ENCODE assay signal across 1 cellular context in the genomic region with DNA sequence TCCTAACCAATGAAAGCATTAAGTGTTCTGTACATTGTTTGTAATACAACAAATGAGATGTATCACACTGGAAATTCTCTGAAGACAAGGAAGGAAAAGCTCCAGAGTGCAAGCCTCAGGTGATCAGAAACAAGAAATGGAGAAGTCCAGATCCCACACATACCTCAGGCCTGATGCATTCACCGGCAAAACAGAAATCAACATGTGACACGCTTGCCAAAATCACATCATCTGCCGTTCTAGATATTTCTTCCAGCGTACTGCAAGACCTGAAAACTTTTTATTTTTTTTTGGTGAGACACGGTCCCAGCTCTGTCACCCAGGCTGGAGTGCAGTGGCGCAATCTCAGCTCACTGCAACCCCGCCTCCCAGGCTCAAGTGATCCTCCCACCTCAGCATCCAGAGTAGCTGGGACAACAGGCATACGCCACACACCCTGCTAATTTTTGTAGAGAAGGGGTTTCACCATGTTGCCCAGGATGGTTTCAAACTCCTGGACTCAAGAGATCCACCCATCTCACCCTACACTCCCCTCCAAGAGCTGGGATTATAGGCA.
TF ChIP-seq lines count a peak whose summit lies in the region.

No MANE protein-coding gene starts in this region.

TF ChIP-seq in GM23338, 12 proteins besides CTCF, POLR2A, EP300 and RAD21 (continued from another document):
- TF ChIP-seq, protein P1, sequence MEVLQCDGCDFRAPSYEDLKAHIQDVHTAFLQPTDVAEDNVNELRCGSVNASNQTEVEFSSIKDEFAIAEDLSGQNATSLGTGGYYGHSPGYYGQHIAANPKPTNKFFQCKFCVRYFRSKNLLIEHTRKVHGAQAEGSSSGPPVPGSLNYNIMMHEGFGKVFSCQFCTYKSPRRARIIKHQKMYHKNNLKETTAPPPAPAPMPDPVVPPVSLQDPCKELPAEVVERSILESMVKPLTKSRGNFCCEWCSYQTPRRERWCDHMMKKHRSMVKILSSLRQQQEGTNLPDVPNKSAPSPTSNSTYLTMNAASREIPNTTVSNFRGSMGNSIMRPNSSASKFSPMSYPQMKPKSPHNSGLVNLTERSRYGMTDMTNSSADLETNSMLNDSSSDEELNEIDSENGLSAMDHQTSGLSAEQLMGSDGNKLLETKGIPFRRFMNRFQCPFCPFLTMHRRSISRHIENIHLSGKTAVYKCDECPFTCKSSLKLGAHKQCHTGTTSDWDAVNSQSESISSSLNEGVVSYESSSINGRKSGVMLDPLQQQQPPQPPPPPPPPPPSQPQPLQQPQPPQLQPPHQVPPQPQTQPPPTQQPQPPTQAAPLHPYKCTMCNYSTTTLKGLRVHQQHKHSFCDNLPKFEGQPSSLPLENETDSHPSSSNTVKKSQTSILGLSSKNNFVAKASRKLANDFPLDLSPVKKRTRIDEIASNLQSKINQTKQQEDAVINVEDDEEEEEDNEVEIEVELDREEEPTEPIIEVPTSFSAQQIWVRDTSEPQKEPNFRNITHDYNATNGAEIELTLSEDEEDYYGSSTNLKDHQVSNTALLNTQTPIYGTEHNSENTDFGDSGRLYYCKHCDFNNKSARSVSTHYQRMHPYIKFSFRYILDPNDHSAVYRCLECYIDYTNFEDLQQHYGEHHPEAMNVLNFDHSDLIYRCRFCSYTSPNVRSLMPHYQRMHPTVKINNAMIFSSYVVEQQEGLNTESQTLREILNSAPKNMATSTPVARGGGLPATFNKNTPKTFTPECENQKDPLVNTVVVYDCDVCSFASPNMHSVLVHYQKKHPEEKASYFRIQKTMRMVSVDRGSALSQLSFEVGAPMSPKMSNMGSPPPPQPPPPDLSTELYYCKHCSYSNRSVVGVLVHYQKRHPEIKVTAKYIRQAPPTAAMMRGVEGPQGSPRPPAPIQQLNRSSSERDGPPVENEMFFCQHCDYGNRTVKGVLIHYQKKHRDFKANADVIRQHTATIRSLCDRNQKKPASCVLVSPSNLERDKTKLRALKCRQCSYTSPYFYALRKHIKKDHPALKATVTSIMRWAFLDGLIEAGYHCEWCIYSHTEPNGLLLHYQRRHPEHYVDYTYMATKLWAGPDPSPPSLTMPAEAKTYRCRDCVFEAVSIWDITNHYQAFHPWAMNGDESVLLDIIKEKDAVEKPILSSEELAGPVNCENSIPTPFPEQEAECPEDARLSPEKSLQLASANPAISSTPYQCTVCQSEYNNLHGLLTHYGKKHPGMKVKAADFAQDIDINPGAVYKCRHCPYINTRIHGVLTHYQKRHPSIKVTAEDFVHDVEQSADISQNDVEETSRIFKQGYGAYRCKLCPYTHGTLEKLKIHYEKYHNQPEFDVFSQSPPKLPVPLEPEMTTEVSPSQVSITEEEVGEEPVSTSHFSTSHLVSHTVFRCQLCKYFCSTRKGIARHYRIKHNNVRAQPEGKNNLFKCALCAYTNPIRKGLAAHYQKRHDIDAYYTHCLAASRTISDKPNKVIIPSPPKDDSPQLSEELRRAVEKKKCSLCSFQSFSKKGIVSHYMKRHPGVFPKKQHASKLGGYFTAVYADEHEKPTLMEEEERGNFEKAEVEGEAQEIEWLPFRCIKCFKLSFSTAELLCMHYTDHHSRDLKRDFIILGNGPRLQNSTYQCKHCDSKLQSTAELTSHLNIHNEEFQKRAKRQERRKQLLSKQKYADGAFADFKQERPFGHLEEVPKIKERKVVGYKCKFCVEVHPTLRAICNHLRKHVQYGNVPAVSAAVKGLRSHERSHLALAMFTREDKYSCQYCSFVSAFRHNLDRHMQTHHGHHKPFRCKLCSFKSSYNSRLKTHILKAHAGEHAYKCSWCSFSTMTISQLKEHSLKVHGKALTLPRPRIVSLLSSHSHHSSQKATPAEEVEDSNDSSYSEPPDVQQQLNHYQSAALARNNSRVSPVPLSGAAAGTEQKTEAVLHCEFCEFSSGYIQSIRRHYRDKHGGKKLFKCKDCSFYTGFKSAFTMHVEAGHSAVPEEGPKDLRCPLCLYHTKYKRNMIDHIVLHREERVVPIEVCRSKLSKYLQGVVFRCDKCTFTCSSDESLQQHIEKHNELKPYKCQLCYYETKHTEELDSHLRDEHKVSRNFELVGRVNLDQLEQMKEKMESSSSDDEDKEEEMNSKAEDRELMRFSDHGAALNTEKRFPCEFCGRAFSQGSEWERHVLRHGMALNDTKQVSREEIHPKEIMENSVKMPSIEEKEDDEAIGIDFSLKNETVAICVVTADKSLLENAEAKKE (CRISPR knock-in tag; IDR thresholded peaks at IDR 0.05): no peak
- TF ChIP-seq EZH2 (IDR thresholded peaks at IDR 0.05; ENCODE audit: low read depth, unreplicated experiment): no peak
- TF ChIP-seq, protein P2, sequence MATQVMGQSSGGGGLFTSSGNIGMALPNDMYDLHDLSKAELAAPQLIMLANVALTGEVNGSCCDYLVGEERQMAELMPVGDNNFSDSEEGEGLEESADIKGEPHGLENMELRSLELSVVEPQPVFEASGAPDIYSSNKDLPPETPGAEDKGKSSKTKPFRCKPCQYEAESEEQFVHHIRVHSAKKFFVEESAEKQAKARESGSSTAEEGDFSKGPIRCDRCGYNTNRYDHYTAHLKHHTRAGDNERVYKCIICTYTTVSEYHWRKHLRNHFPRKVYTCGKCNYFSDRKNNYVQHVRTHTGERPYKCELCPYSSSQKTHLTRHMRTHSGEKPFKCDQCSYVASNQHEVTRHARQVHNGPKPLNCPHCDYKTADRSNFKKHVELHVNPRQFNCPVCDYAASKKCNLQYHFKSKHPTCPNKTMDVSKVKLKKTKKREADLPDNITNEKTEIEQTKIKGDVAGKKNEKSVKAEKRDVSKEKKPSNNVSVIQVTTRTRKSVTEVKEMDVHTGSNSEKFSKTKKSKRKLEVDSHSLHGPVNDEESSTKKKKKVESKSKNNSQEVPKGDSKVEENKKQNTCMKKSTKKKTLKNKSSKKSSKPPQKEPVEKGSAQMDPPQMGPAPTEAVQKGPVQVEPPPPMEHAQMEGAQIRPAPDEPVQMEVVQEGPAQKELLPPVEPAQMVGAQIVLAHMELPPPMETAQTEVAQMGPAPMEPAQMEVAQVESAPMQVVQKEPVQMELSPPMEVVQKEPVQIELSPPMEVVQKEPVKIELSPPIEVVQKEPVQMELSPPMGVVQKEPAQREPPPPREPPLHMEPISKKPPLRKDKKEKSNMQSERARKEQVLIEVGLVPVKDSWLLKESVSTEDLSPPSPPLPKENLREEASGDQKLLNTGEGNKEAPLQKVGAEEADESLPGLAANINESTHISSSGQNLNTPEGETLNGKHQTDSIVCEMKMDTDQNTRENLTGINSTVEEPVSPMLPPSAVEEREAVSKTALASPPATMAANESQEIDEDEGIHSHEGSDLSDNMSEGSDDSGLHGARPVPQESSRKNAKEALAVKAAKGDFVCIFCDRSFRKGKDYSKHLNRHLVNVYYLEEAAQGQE (IDR thresholded peaks at IDR 0.05; ENCODE audit: unreplicated experiment): no peak
- no peak for TF ChIP-seq NANOG (IDR thresholded peaks at IDR 0.05; ENCODE audit: borderline replicate concordance)
- TF ChIP-seq, protein P3, sequence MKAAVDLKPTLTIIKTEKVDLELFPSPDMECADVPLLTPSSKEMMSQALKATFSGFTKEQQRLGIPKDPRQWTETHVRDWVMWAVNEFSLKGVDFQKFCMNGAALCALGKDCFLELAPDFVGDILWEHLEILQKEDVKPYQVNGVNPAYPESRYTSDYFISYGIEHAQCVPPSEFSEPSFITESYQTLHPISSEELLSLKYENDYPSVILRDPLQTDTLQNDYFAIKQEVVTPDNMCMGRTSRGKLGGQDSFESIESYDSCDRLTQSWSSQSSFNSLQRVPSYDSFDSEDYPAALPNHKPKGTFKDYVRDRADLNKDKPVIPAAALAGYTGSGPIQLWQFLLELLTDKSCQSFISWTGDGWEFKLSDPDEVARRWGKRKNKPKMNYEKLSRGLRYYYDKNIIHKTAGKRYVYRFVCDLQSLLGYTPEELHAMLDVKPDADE (IDR thresholded peaks at IDR 0.05): no peak
- no peak for TF ChIP-seq POLR2AphosphoS5 (IDR thresholded peaks at IDR 0.05; ENCODE audit: low read depth)
- no peak for TF ChIP-seq JUNB (IDR thresholded peaks at IDR 0.05; ENCODE audit: unreplicated experiment)
- TF ChIP-seq CREB1 (CRISPR knock-in tag; IDR thresholded peaks at IDR 0.05; ENCODE audit: low read depth): no peak
